In genomic region chr15:66691727-66692126, GRCh38 we compare ENCODE assay signal across 15 cellular contexts.
"Had no signal": no experiment of that assay in that cellular context is flagged by ENCODE, and none has a peak within 500 bp of the region (broad histone marks: within the 10 kb centered on the region; RNA-seq: fewer than 3 reads in every experiment).

No MANE protein-coding gene starts in this region.

- H3K4me3 ChIP-seq: left lung, neural progenitor cell, sigmoid colon, stomach had no signal

- H3K27ac Mint-ChIP-seq: activated T-cell treated with anti-CD3 and anti-CD28 coated beads, Interleukin-2, amount 50 U/mL, for 72 hours; memory B cell had no signal

- H3K4me1 ChIP-seq: neural progenitor cell had no signal

- H3K9me3 Mint-ChIP-seq: activated CD4-positive, alpha-beta memory T cell treated with anti-CD3 and anti-CD28 coated beads, Interleukin-2, amount 10 ng/mL, durations not matched to agents 7 days and 5 days; activated T-cell treated with anti-CD3 and anti-CD28 coated beads, Interleukin-2, amount 50 U/mL, for 72 hours; memory B cell; neural progenitor cell had no signal

- H3K36me3 Mint-ChIP-seq: memory B cell, neural progenitor cell had no signal

- H3K27me3 Mint-ChIP-seq: activated CD4-positive, alpha-beta memory T cell treated with anti-CD3 and anti-CD28 coated beads, Interleukin-2, amount 10 ng/mL, durations not matched to agents 7 days and 5 days; memory B cell had no signal

- ATAC-seq: left lung had no signal

- H3K27ac ChIP-seq: neural progenitor cell, stomach had no signal

- H3K4me3 Mint-ChIP-seq: activated CD4-positive, alpha-beta memory T cell treated with anti-CD3 and anti-CD28 coated beads, Interleukin-2, amount 10 ng/mL, durations not matched to agents 7 days and 5 days; activated T-cell treated with anti-CD3 and anti-CD28 coated beads, Interleukin-2, amount 50 U/mL, for 72 hours; memory B cell; neural progenitor cell had no signal

- H3K36me3 ChIP-seq: left lung, neural progenitor cell, sigmoid colon, stomach had no signal

- H3K4me2 ChIP-seq: neural progenitor cell had no signal

- H3K27me3 ChIP-seq: left lung, neural progenitor cell, sigmoid colon, stomach had no signal

- H3K9ac ChIP-seq: neural progenitor cell had no signal

- DNase-seq: activated CD4-positive, alpha-beta memory T cell treated with anti-CD3 and anti-CD28 coated beads, Interleukin-2, amount 10 ng/mL, durations not matched to agents 7 days and 5 days; activated CD4-positive, CD25-positive, alpha-beta regulatory T cell treated with anti-CD3 and anti-CD28 coated beads, Interleukin-2, amount 50 U/mL, for 72 hours; activated CD8-positive, alpha-beta memory T cell treated with anti-CD3 and anti-CD28 coated beads, Interleukin-2, amount 50 U/mL, for 48 hours; activated gamma-delta T cell treated with Interleukin-2 at 50 U/mL for 16 hours; activated T-cell treated with anti-CD3 and anti-CD28 coated beads, Interleukin-2, amount 50 U/mL, for 72 hours; aorta; dermis blood vessel endothelial cell; kidney; left lung; sigmoid colon; stimulated activated CD4-positive, alpha-beta T cell treated with anti-CD3 and anti-CD28 coated beads, Interleukin-1b, Interleukin-23, amount 100 ng/mL, for 48 hours; stomach; T-helper 9 cell had no signal

- H2AFZ ChIP-seq: neural progenitor cell had no signal

- H3K9me3 ChIP-seq: left lung, sigmoid colon, stomach had no signal
